In the genomic region with DNA sequence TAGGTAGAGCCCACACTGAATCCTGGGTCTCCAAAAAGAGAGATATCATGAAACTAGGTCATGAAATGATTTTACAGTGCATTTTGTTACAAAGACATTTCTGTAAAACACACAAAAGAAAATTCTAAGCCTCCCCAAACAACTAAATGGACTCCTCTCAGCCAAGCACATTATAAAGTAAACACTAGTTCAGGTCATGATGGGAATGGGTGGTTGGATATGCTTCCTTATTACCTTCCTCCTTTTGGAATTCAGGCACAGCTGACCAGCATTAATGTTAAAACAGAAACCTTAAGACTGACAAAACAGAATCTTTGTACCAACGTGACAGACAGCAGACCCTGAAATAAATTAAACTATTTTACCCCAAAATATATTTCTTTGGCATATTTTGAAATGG, we compare ENCODE assay signal across 33 cellular contexts.
DNase-seq lines count a peak whose midpoint lies in the region; ATAC-seq and TF ChIP-seq lines count a peak whose summit lies in the region.
"Had no signal": no experiment of that assay in that cellular context is flagged by ENCODE, and none has a peak within 500 bp of the region (broad histone marks: within the 10 kb centered on the region; RNA-seq: fewer than 3 reads in every experiment).

No MANE protein-coding gene starts in this region.

- no peaks in the 10 kb centered on the region for H3K36me3 ChIP-seq in ACC112 (ENCODE audit: insufficient read depth, low read length)
- H3K36me3 ChIP-seq in mucosa of descending colon (ENCODE audit: low read depth), result no peaks in the 10 kb centered on the region
- H3K36me3 ChIP-seq: BE2C; BLaER1; BLaER1 treated with 17β-estradiol and CSF1 and Interleukin-3, amounts not matched to agents 10 nM and 100 nM had no signal

- H3K36me3 Mint-ChIP-seq in stimulated activated naive B cell treated with anti-CD40 and anti-IgM and Interleukin-4, amounts not matched to agents 10 μg/mL and 1 μg/mL and 100 μg/mL, for 72 hours, result no peaks in the 10 kb centered on the region
- H3K36me3 Mint-ChIP-seq: CD14-positive monocyte; CD4-positive, alpha-beta memory T cell; CD4-positive, CD25-positive, alpha-beta regulatory T cell; CD8-positive, alpha-beta memory T cell; CD8-positive, alpha-beta T cell had no signal

- no peaks in the 10 kb centered on the region for H3K27me3 Mint-ChIP-seq in stimulated activated naive B cell treated with anti-CD40 and anti-IgM and Interleukin-4, amounts not matched to agents 10 μg/mL and 1 μg/mL and 100 μg/mL, for 72 hours
- H3K27me3 Mint-ChIP-seq: B cell; CD4-positive, alpha-beta memory T cell; CD4-positive, CD25-positive, alpha-beta regulatory T cell; CD8-positive, alpha-beta memory T cell had no signal

- no peaks in the 10 kb centered on the region for H3K27me3 ChIP-seq in ACC112 (ENCODE audit: insufficient read depth, low read length)
- H3K27me3 ChIP-seq: BE2C; BLaER1; BLaER1 treated with 17β-estradiol and CSF1 and Interleukin-3, amounts not matched to agents 10 nM and 100 nM had no signal

- peak overlapping the region; percentile 8 for H2AFZ ChIP-seq in ACC112 (ENCODE audit: low read length, unreplicated experiment)

- H3K27ac ChIP-seq in ACC112 (ENCODE audit: low read depth, low read length), result no peak overlapping the region
- H3K27ac ChIP-seq: 22Rv1; A549; BLaER1; BLaER1 treated with 17β-estradiol and CSF1 and Interleukin-3, amounts not matched to agents 10 nM and 100 nM; C4-2B had no signal

- no peak for TF ChIP-seq CTCF in mucosa of descending colon (IDR thresholded peaks at IDR 0.05)
- no peak for TF ChIP-seq CTCF in GM13976 (IDR thresholded peaks at IDR 0.05; ENCODE audit: borderline replicate concordance, control extremely low read depth, extremely low read depth, insufficient read depth, missing control alignments)

- in situ Hi-C loops in GM13976 (cut with MboI; ENCODE audit: low sequenced_read_pairs, unreplicated experiment), result no loop called here

- DNase-seq in left colon, result no peak
- DNase-seq in mucosa of descending colon, result no peak
- no peak for DNase-seq in GM13976 (ENCODE audit: low spot score)
- DNase-seq in SKM-1 (lab: John Stamatoyannopoulos, UW; ENCODE audit: unreplicated experiment), result no peak
- no peak for DNase-seq in stimulated activated naive B cell treated with anti-CD40 and anti-IgM and Interleukin-4, amounts not matched to agents 10 μg/mL and 1 μg/mL and 100 μg/mL, for 72 hours
- DNase-seq: 8988T; ACHN; AML-193; BE2C; C1 segment of cervical spinal cord; Caco-2; Calu3; CD4-positive, alpha-beta memory T cell; CD4-positive, alpha-beta T cell; CD4-positive, CD25-positive, alpha-beta regulatory T cell; CD8-positive, alpha-beta memory T cell; CD8-positive, alpha-beta T cell; COR-L47; DMS 273 treated with DMSO at 0.1 percent for 48 hours; DMS153; DMS53; DMS79; DMS79 treated with DMSO at 0.1 percent for 48 hours; DND-41; EL had no signal

- H3K9me3 Mint-ChIP-seq in stimulated activated naive B cell treated with anti-CD40 and anti-IgM and Interleukin-4, amounts not matched to agents 10 μg/mL and 1 μg/mL and 100 μg/mL, for 72 hours, result no peaks in the 10 kb centered on the region
- H3K9me3 Mint-ChIP-seq: CD8-positive, alpha-beta T cell had no signal

- no peak overlapping the region for H3K4me3 Mint-ChIP-seq in stimulated activated naive B cell treated with anti-CD40 and anti-IgM and Interleukin-4, amounts not matched to agents 10 μg/mL and 1 μg/mL and 100 μg/mL, for 72 hours
- H3K4me3 Mint-ChIP-seq: B cell; CD14-positive monocyte; CD4-positive, alpha-beta memory T cell; CD4-positive, alpha-beta T cell; CD4-positive, CD25-positive, alpha-beta regulatory T cell; CD8-positive, alpha-beta memory T cell; CD8-positive, alpha-beta T cell had no signal

- no peak overlapping the region for H3K27ac Mint-ChIP-seq in stimulated activated naive B cell treated with anti-CD40 and anti-IgM and Interleukin-4, amounts not matched to agents 10 μg/mL and 1 μg/mL and 100 μg/mL, for 72 hours
- H3K27ac Mint-ChIP-seq: B cell; CD14-positive monocyte; CD4-positive, alpha-beta memory T cell; CD4-positive, alpha-beta T cell; CD4-positive, CD25-positive, alpha-beta regulatory T cell; CD8-positive, alpha-beta memory T cell; CD8-positive, alpha-beta T cell had no signal

- no peaks in the 10 kb centered on the region for H3K4me1 Mint-ChIP-seq in stimulated activated naive B cell treated with anti-CD40 and anti-IgM and Interleukin-4, amounts not matched to agents 10 μg/mL and 1 μg/mL and 100 μg/mL, for 72 hours
- H3K4me1 Mint-ChIP-seq: B cell; CD14-positive monocyte; CD4-positive, alpha-beta memory T cell; CD4-positive, CD25-positive, alpha-beta regulatory T cell; CD8-positive, alpha-beta memory T cell had no signal

- H3K4me3 ChIP-seq in ACC112 (ENCODE audit: low read depth, low read length) (no peak overlapping the region), mucosa of descending colon (no peak overlapping the region)
- H3K4me3 ChIP-seq: A549; BLaER1; BLaER1 treated with 17β-estradiol and CSF1 and Interleukin-3, amounts not matched to agents 10 nM and 100 nM had no signal

- ATAC-seq in left colon (peak; percentile 75), mucosa of descending colon (peak; percentile 69)
- no peak for ATAC-seq in stimulated activated naive B cell treated with anti-CD40 and anti-IgM and Interleukin-4, amounts not matched to agents 10 μg/mL and 1 μg/mL and 100 μg/mL, for 72 hours (replicated peaks)
- ATAC-seq: A549; CD8-positive, alpha-beta T cell had no signal

- no peaks in the 10 kb centered on the region for H3K79me2 ChIP-seq in ACC112 (ENCODE audit: control insufficient read depth, insufficient read depth, low read length, unreplicated experiment)

- intact Hi-C loops in left colon (cut with DNase I, micrococcal nuclease), result no loop called here
- intact Hi-C loops in mucosa of descending colon (cut with DNase I, micrococcal nuclease), result no loop called here

- peaks cover 11% of the 10 kb centered on the region for H3K9me3 ChIP-seq in mucosa of descending colon
- H3K9me3 ChIP-seq: A549, BE2C had no signal

- H3K4me1 ChIP-seq in ACC112 (ENCODE audit: control insufficient read depth, insufficient read depth, low read length, unreplicated experiment) (no peaks in the 10 kb centered on the region), mucosa of descending colon (ENCODE audit: low read depth) (peaks cover 4% of the 10 kb centered on the region)
- H3K4me1 ChIP-seq: A549; BE2C; BLaER1; BLaER1 treated with 17β-estradiol and CSF1 and Interleukin-3, amounts not matched to agents 10 nM and 100 nM; Caco-2 had no signal

Comparison
In these comparisons a context has a peak if more than half of its experiments do, and no peak if none do; other contexts are left out.
1. ATAC-seq: peak in left colon (single experiment) and mucosa of descending colon (single experiment); none in stimulated activated naive B cell treated with anti-CD40 and anti-IgM and Interleukin-4, amounts not matched to agents 10 μg/mL and 1 μg/mL and 100 μg/mL, for 72 hours (0 of 2).